In the genomic region with DNA sequence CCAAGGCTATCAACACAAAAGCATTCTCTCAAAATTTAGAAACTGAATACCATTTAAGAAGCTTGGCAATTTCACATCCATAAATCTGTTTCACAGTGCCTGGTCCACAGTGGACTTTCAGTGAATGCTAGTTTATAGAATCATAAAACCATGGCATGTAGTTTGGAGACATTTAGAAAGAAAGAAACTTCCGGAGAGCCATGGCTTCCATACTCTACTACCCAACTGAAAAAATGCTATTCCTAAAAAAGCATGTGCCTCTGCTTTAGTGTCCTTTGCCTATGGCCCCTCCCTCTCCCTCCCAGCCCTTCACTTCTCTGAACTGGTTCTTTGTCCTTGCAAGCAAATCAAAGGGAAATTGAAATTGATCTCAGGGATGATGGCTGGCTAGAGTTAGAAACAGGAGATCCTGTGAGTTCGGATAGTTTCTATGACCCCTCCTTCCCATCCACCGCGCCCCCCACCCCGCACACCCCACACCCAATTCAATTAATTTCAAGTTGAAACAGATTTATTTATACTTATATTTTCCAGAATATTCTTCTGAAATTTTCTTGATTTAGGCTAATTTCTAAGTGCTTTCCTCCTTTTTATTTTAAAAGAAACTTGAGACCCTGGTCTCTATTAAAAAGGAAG, we compare ENCODE assay signal across 16 cellular contexts.
DNase-seq lines count a peak whose midpoint lies in the region; ATAC-seq and TF ChIP-seq lines count a peak whose summit lies in the region.
"Had no signal": no experiment of that assay in that cellular context is flagged by ENCODE, and none has a peak within 500 bp of the region (broad histone marks: within the 10 kb centered on the region; RNA-seq: fewer than 3 reads in every experiment).

No MANE protein-coding gene starts in this region.

- peaks cover 0 to 6% (median 3%) of the 10 kb centered on the region in 5 donors for H3K9me3 Mint-ChIP-seq in CD8-positive, alpha-beta memory T cell
- H3K9me3 Mint-ChIP-seq in activated CD8-positive, alpha-beta T cell treated with anti-CD3 and anti-CD28 coated beads for 36 hours = peaks cover 3% of the 10 kb centered on the region
- peaks cover under 1 to 2% of the 10 kb centered on the region in 2 donors for H3K9me3 Mint-ChIP-seq in stimulated activated naive B cell treated with anti-CD40 and anti-IgM and Interleukin-4, amounts not matched to agents 10 μg/mL and 1 μg/mL and 100 μg/mL, for 72 hours
- H3K9me3 Mint-ChIP-seq: activated naive CD4-positive, alpha-beta T cell treated with anti-CD3 and anti-CD28 coated beads, Interleukin-2, amount 50 U/mL, for 72 hours had no signal

- TF ChIP-seq CTCF in activated CD8-positive, alpha-beta T cell treated with anti-CD3 and anti-CD28 coated beads for 36 hours (IDR thresholded peaks at IDR 0.05) = no peak

- H3K4me2 ChIP-seq in BLaER1 = peak overlapping the region; percentile 29

- H3K4me3 ChIP-seq in BLaER1 = no peak overlapping the region
- no peak overlapping the region for H3K4me3 ChIP-seq in CD8-positive, alpha-beta memory T cell (ENCODE audit: low read length)
- H3K4me3 ChIP-seq: breast epithelium, gastroesophageal sphincter, thoracic aorta had no signal

- H3K4me1 ChIP-seq in BLaER1 = peaks cover 14% of the 10 kb centered on the region
- peaks cover 22% of the 10 kb centered on the region for H3K4me1 ChIP-seq in CD8-positive, alpha-beta memory T cell (ENCODE audit: insufficient read depth, low read length)
- H3K4me1 ChIP-seq: gastroesophageal sphincter had no signal

- H3K27me3 Mint-ChIP-seq in CD8-positive, alpha-beta memory T cell = peaks cover 2 to 4% of the 10 kb centered on the region in 2 donors
- H3K27me3 Mint-ChIP-seq in activated CD8-positive, alpha-beta T cell treated with anti-CD3 and anti-CD28 coated beads for 36 hours = peaks cover 30% of the 10 kb centered on the region
- peaks cover 43 to 56% of the 10 kb centered on the region in 2 donors for H3K27me3 Mint-ChIP-seq in stimulated activated naive B cell treated with anti-CD40 and anti-IgM and Interleukin-4, amounts not matched to agents 10 μg/mL and 1 μg/mL and 100 μg/mL, for 72 hours

- H3K27ac Mint-ChIP-seq in CD8-positive, alpha-beta memory T cell = peak overlapping the region in 3 of 8 donors; percentile 5 to 19 (median 7)
- H3K27ac Mint-ChIP-seq in activated CD8-positive, alpha-beta T cell treated with anti-CD3 and anti-CD28 coated beads for 36 hours = no peak overlapping the region
- H3K27ac Mint-ChIP-seq in stimulated activated naive B cell treated with anti-CD40 and anti-IgM and Interleukin-4, amounts not matched to agents 10 μg/mL and 1 μg/mL and 100 μg/mL, for 72 hours = no peak overlapping the region
- H3K27ac Mint-ChIP-seq: activated naive CD4-positive, alpha-beta T cell treated with anti-CD3 and anti-CD28 coated beads, Interleukin-2, amount 50 U/mL, for 72 hours had no signal

- no peak overlapping the region for H3K9ac ChIP-seq in BLaER1

- peaks cover 0 to 5% (median 0%) of the 10 kb centered on the region in 3 donors for H3K36me3 Mint-ChIP-seq in CD8-positive, alpha-beta memory T cell
- H3K36me3 Mint-ChIP-seq in activated CD8-positive, alpha-beta T cell treated with anti-CD3 and anti-CD28 coated beads for 36 hours (ENCODE audit: low read depth) = no peaks in the 10 kb centered on the region
- peaks cover 0 to 2% of the 10 kb centered on the region in 2 donors for H3K36me3 Mint-ChIP-seq in stimulated activated naive B cell treated with anti-CD40 and anti-IgM and Interleukin-4, amounts not matched to agents 10 μg/mL and 1 μg/mL and 100 μg/mL, for 72 hours
- H3K36me3 Mint-ChIP-seq: T-cell had no signal

- no peak for DNase-seq in CD8-positive, alpha-beta memory T cell
- DNase-seq in activated CD8-positive, alpha-beta T cell treated with anti-CD3 and anti-CD28 coated beads for 36 hours = no peak
- DNase-seq in left kidney (ENCODE audit: low read depth, low spot score) = peak; percentile 44
- no peak for DNase-seq in stimulated activated naive B cell treated with anti-CD40 and anti-IgM and Interleukin-4, amounts not matched to agents 10 μg/mL and 1 μg/mL and 100 μg/mL, for 72 hours
- DNase-seq: H7, NCI-H2081 treated with DMSO at 0.1 percent for 48 hours, T-cell had no signal

- H3K27ac ChIP-seq in BLaER1 = no peak overlapping the region
- no peak overlapping the region for H3K27ac ChIP-seq in CD8-positive, alpha-beta memory T cell (ENCODE audit: low read depth, low read length)
- H3K27ac ChIP-seq: breast epithelium, gastroesophageal sphincter, HL-60, thoracic aorta had no signal

- no peaks in the 10 kb centered on the region for H3K36me3 ChIP-seq in BLaER1
- H3K36me3 ChIP-seq in CD8-positive, alpha-beta memory T cell (ENCODE audit: insufficient read depth, low read length) = no peaks in the 10 kb centered on the region
- H3K36me3 ChIP-seq: breast epithelium, gastroesophageal sphincter, thoracic aorta had no signal

- CTCF ChIA-PET in CD8-positive, alpha-beta memory T cell (lab: Charles Lee) = no interaction called here
- CTCF ChIA-PET in activated CD8-positive, alpha-beta T cell treated with anti-CD3 and anti-CD28 coated beads for 36 hours (lab: Charles Lee) = interaction anchor here (1.1 to 2.0 kb wide), 4 partner anchors 10 to 249 kb away, joined by 3 to 7 read pairs (median 4); a partner anchor contains a TSS

- intact Hi-C loops in activated CD8-positive, alpha-beta T cell treated with anti-CD3 and anti-CD28 coated beads for 36 hours (cut with micrococcal nuclease) = no loop called here

- H3K27me3 ChIP-seq in BLaER1 = no peaks in the 10 kb centered on the region
- no peaks in the 10 kb centered on the region for H3K27me3 ChIP-seq in CD8-positive, alpha-beta memory T cell (ENCODE audit: insufficient read depth, low read length, poor library complexity, severe bottlenecking)
- H3K27me3 ChIP-seq: breast epithelium, gastroesophageal sphincter had no signal

- peak overlapping the region in 4 of 7 donors; percentile 48 to 56 (median 53) for H3K4me3 Mint-ChIP-seq in CD8-positive, alpha-beta memory T cell
- H3K4me3 Mint-ChIP-seq in activated CD8-positive, alpha-beta T cell treated with anti-CD3 and anti-CD28 coated beads for 36 hours = no peak overlapping the region
- no peak overlapping the region for H3K4me3 Mint-ChIP-seq in stimulated activated naive B cell treated with anti-CD40 and anti-IgM and Interleukin-4, amounts not matched to agents 10 μg/mL and 1 μg/mL and 100 μg/mL, for 72 hours

- H4K20me1 ChIP-seq in BLaER1 = no peaks in the 10 kb centered on the region

- H3K9me3 ChIP-seq in BLaER1 = no peaks in the 10 kb centered on the region
- H3K9me3 ChIP-seq in CD8-positive, alpha-beta memory T cell (ENCODE audit: low read length) = no peaks in the 10 kb centered on the region
- H3K9me3 ChIP-seq: breast epithelium, gastroesophageal sphincter, thoracic aorta had no signal

- H3K4me1 Mint-ChIP-seq in CD8-positive, alpha-beta memory T cell = peaks cover 35 to 44% (median 41%) of the 10 kb centered on the region in 3 donors
- H3K4me1 Mint-ChIP-seq in activated CD8-positive, alpha-beta T cell treated with anti-CD3 and anti-CD28 coated beads for 36 hours (ENCODE audit: low read depth) = peaks cover 26% of the 10 kb centered on the region
- peaks cover 1 to 4% of the 10 kb centered on the region in 2 donors for H3K4me1 Mint-ChIP-seq in stimulated activated naive B cell treated with anti-CD40 and anti-IgM and Interleukin-4, amounts not matched to agents 10 μg/mL and 1 μg/mL and 100 μg/mL, for 72 hours

- POLR2A ChIA-PET in CD8-positive, alpha-beta memory T cell (lab: Charles Lee) = interaction anchor here (1.0 kb wide), 1 partner anchor 17 kb away, joined by 3 read pairs; no protein-coding TSS in a partner anchor
- POLR2A ChIA-PET in activated CD8-positive, alpha-beta T cell treated with anti-CD3 and anti-CD28 coated beads for 36 hours (lab: Charles Lee) = no interaction called here

- peak; percentile 27 for ATAC-seq in activated CD8-positive, alpha-beta T cell treated with anti-CD3 and anti-CD28 coated beads for 36 hours
- ATAC-seq in HG03354 (IDR thresholded peaks at IDR 0.05; ENCODE audit: poor library complexity, severe bottlenecking, unreplicated experiment) (no peak), HG03139 (IDR thresholded peaks at IDR 0.05; ENCODE audit: unreplicated experiment) (no peak)
- no peak for ATAC-seq in stimulated activated naive B cell treated with anti-CD40 and anti-IgM and Interleukin-4, amounts not matched to agents 10 μg/mL and 1 μg/mL and 100 μg/mL, for 72 hours (replicated peaks)
- ATAC-seq: gastroesophageal sphincter, Panc1 had no signal

Comparison
In these comparisons a context has a peak if more than half of its experiments do, and no peak if none do; other contexts are left out.
1. H3K4me3 Mint-ChIP-seq: peak in CD8-positive, alpha-beta memory T cell (4 of 7); none in activated CD8-positive, alpha-beta T cell treated with anti-CD3 and anti-CD28 coated beads for 36 hours (single experiment) and stimulated activated naive B cell treated with anti-CD40 and anti-IgM and Interleukin-4, amounts not matched to agents 10 μg/mL and 1 μg/mL and 100 μg/mL, for 72 hours (0 of 2).